ENCODE assay signal across 8 cellular contexts in the genomic region with DNA sequence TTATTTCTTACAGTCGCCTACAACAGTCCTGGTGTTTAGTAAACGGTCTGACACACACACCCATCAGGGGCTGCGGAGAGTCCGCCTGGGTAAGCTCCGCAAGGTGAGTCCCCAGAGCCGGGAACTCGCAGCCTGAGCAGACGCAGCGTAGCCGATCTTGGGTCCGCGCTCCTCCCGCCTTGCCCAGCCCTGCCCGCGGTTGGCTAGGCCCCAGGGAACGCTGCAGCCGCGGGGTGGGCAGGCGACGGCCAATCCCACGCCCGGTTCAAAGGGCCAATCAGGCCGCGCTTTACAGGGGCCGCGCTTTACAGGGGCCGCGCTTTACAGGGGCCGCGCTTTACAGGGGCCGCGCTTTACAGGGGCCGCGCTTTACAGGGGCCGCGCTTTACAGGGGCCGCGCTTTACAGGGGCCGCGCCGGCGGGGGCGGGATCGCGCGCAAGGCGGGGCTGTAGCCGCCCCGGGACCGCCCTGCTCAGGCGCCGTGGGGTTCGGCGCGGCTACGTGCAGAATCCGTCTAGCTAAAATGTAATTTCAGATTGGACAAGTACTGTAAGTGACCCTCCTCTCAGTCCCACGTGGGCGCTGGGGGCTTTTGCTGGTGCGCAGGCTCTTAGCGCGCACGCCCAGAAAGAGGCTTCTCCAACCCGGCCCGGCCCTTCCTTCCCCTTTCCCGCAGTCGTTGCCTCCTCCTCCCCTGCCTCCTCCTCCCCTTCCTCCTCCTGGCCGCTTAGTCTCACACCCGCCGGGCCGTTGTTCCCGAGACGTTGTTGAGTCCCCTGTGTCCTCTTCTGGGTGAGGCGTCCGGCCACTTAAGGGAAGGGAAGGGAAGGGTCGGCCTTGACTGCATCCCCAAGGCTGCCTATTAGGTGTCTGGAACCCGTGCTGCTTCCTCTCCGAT. TPM values are rescaled to one million over a fixed set of nuclear protein-coding genes. Genes with fewer than 3 reads are reported as not detected.
DNase-seq lines count a peak whose midpoint lies in the region; ATAC-seq, FAIRE-seq and TF ChIP-seq lines count a peak whose summit lies in the region.

A gene with protein sequence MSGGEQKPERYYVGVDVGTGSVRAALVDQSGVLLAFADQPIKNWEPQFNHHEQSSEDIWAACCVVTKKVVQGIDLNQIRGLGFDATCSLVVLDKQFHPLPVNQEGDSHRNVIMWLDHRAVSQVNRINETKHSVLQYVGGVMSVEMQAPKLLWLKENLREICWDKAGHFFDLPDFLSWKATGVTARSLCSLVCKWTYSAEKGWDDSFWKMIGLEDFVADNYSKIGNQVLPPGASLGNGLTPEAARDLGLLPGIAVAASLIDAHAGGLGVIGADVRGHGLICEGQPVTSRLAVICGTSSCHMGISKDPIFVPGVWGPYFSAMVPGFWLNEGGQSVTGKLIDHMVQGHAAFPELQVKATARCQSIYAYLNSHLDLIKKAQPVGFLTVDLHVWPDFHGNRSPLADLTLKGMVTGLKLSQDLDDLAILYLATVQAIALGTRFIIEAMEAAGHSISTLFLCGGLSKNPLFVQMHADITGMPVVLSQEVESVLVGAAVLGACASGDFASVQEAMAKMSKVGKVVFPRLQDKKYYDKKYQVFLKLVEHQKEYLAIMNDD (plus strand): TSS at position 737 of the 899 bp plus-strand sequence. CDS start 24,456 bp downstream, outside the sequence.

- H3K4me3 Mint-ChIP-seq in T-helper 17 cell, result peak within 1 kb of the TSS; percentile 92

- no peak for TF ChIP-seq CTCF in psoas muscle (IDR thresholded peaks at IDR 0.05)

- DNase-seq in NCI-H187 (lab: John Stamatoyannopoulos, UW) (peak; percentile 72 to 81), T-helper 17 cell (peak; percentile 61 to 68 (median 67)), left ventricle myocardium superior (peak; percentile 98), psoas muscle (peak; percentile 97 to 99), urothelium cell line (ENCODE audit: low spot score) (peak; percentile 99)

- peak; percentile 97 for ATAC-seq in GM18498 (IDR thresholded peaks at IDR 0.05; ENCODE audit: unreplicated experiment)
- peak; percentile 94 for ATAC-seq in HG02885 (IDR thresholded peaks at IDR 0.05; ENCODE audit: poor library complexity, unreplicated experiment)
- ATAC-seq in T-helper 17 cell, result peak; percentile 96
- ATAC-seq in left ventricle myocardium superior, result peak; percentile 92
- ATAC-seq in psoas muscle, result peak; percentile 82 to 88 (median 86)

- H3K27me3 Mint-ChIP-seq in T-helper 17 cell, result no peaks in the 10 kb centered on the region

- intact Hi-C loops in left ventricle myocardium superior (cut with micrococcal nuclease), result loop anchor here (10.0 kb wide), 1 partner anchor 142 kb away; no protein-coding TSS in a partner anchor
- intact Hi-C loops in psoas muscle (cut with DNase I), result loop anchor here (2.0 to 10.0 kb wide), 12 partner anchors 96 to 514 kb away; a partner anchor contains a TSS

- peak within 1 kb of the TSS; percentile 71 for H3K4me3 ChIP-seq in psoas muscle

- H3K27ac Mint-ChIP-seq in T-helper 17 cell, result peak within 1 kb of the TSS; percentile 94

- H3K4me1 ChIP-seq in psoas muscle, result peaks cover 48% of the 10 kb centered on the region

- H3K36me3 Mint-ChIP-seq in T-helper 17 cell (ENCODE audit: low read depth), result peaks cover 2% of the 10 kb centered on the region

- peaks cover 14% of the 10 kb centered on the region for H3K4me1 Mint-ChIP-seq in T-helper 17 cell

- H3K9me3 ChIP-seq in T-helper 17 cell (ENCODE audit: control insufficient read depth, low read length, poor library complexity, severe bottlenecking), result no peaks in the 10 kb centered on the region
- no peaks in the 10 kb centered on the region for H3K9me3 ChIP-seq in psoas muscle

- H3K27ac ChIP-seq in angular gyrus (ENCODE audit: low read depth, low read length) (peak within 1 kb of the TSS; percentile 95), psoas muscle (peak within 1 kb of the TSS; percentile 95)

- H3K36me3 ChIP-seq in psoas muscle (ENCODE audit: insufficient read depth in 1 of 2, low read depth in 1 of 2), result no peaks in the 10 kb centered on the region

- peak; percentile 5 for FAIRE-seq in urothelium cell line (lab: Jason Lieb, UNC)

- WGBS in psoas muscle, 3 donors, result 0 to 1% (median 0%) methylated on average over 56 to 78 of the region's 78 CpGs

- H3K27me3 ChIP-seq in psoas muscle (ENCODE audit: insufficient read depth in 3 of 3, low read length in 2 of 3), result no peaks in the 10 kb centered on the region

RNA-seq across cellular contexts. Expression of the gene that starts here (rescaled TPM):
- total RNA-seq in T-helper 17 cell (1 to 10 TPM; 6.7 to 8.5 TPM), left ventricle myocardium superior (29.7 TPM), psoas muscle (10 to 100 TPM; 46.5 to 72.2 (median 55.8) TPM)
- 10 to 100 TPM; 11.9 to 26.4 (median 21.3) TPM for polyA plus RNA-seq in psoas muscle

Comparison
In these comparisons a context has a peak if more than half of its experiments do, and no peak if none do; other contexts are left out.
1. Peak in every context shown above with its lines: DNase-seq, ATAC-seq, H3K4me3 ChIP-seq and H3K27ac ChIP-seq.